In genomic region chr15:83846847-83847246, GRCh38 we compare ENCODE assay signal across 1 cellular context.
TF ChIP-seq lines count a peak whose summit lies in the region.

No MANE protein-coding gene starts in this region.

TF ChIP-seq in IMR-90, 13 proteins besides CTCF, POLR2A, EP300 and RAD21:
- peak; percentile 93 for TF ChIP-seq CEBPB (IDR thresholded peaks at IDR 0.05; ENCODE audit: low read depth, low read length)
- TF ChIP-seq MAFK (IDR thresholded peaks at IDR 0.05; ENCODE audit: low read depth, low read length) = no peak
- TF ChIP-seq MXI1 (IDR thresholded peaks at IDR 0.05; ENCODE audit: borderline replicate concordance, low read depth, low read length) = no peak
- no peak for TF ChIP-seq SMC3 (IDR thresholded peaks at IDR 0.05; ENCODE audit: low read depth, low read length)
- TF ChIP-seq RFX5 (IDR thresholded peaks at IDR 0.05; ENCODE audit: low read depth, low read length) = no peak
- TF ChIP-seq USF2 (IDR thresholded peaks at IDR 0.05; ENCODE audit: low read depth, low read length) = no peak
- TF ChIP-seq RCOR1 (IDR thresholded peaks at IDR 0.05; ENCODE audit: insufficient replicate concordance, low read length) = no peak
- TF ChIP-seq BHLHE40 (IDR thresholded peaks at IDR 0.05; ENCODE audit: low read depth, low read length) = no peak
